In the genomic region with DNA sequence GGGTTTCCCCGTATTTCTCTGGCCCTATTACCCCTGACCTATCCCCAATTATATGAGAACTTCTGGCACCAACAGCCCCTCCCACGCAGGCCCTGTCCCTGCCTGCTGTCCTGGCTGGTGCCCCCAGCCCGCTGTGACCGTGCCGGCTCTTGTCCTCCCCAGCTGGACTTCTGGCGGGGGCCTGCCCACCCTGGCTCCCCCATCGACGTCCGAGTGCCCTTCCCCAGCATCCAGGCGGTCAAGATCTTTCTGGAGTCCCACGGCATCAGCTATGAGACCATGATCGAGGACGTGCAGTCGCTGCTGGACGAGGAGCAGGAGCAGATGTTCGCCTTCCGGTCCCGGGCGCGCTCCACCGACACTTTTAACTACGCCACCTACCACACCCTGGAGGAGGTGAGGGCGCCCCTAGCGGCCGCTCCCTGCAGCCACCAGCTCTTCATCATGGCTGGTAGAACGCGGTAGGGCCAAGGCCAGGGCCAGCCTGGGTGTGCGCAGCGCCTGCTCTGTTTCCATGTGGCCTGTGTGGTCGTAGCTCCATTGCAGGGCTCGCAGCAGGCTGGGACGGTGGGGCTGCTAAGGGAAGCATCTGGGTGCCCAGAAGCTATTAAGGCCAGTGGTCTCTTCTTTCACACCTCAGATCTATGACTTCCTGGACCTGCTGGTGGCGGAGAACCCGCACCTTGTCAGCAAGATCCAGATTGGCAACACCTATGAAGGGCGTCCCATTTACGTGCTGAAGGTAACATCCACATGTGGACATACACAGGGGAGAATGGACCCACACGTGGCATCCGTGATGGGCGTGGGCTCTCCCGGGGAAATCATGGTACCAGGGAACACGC, we compare ENCODE assay signal across 1 cellular context.
TF ChIP-seq lines count a peak whose summit lies in the region.

No MANE protein-coding gene starts in this region.

TF ChIP-seq in HCT116, 20 proteins besides CTCF, POLR2A, EP300 and RAD21:
- no peak for TF ChIP-seq CEBPB (IDR thresholded peaks at IDR 0.05; ENCODE audit: low read depth)
- no peak for TF ChIP-seq ZFX (IDR thresholded peaks at IDR 0.05)
- no peak for TF ChIP-seq FOSL1 (IDR thresholded peaks at IDR 0.05; ENCODE audit: low read depth)
- TF ChIP-seq SRF (IDR thresholded peaks at IDR 0.05; ENCODE audit: low read depth), result no peak
- no peak for TF ChIP-seq EGR1 (IDR thresholded peaks at IDR 0.05; ENCODE audit: low read depth)
- TF ChIP-seq JUND (IDR thresholded peaks at IDR 0.05), result no peak
- TF ChIP-seq ZBTB33 (IDR thresholded peaks at IDR 0.05; ENCODE audit: extremely low read depth, insufficient replicate concordance, low read length), result no peak
- TF ChIP-seq ZNF274 (IDR thresholded peaks at IDR 0.05; ENCODE audit: low read depth, low read length), result no peak
- TF ChIP-seq SIN3A (IDR thresholded peaks at IDR 0.05; ENCODE audit: low read depth), result no peak
TF ChIP-seq in HCT116: peak in this region for 0.
